In genomic region chr2:740446-741293, GRCh38 we compare ENCODE assay signal across 8 cellular contexts.
DNase-seq lines count a peak whose midpoint lies in the region; ATAC-seq, FAIRE-seq and TF ChIP-seq lines count a peak whose summit lies in the region.

No MANE protein-coding gene starts in this region.

- H3K27me3 ChIP-seq in WERI-Rb-1 (ENCODE audit: insufficient read depth, low read depth, severe bottlenecking) (no peaks in the 10 kb centered on the region), layer of hippocampus (ENCODE audit: control insufficient read depth, insufficient read depth, low read length) (no peaks in the 10 kb centered on the region)

- no peaks in the 10 kb centered on the region for H3K36me3 ChIP-seq in WERI-Rb-1

- no peak for ATAC-seq in GM19035 (IDR thresholded peaks at IDR 0.05; ENCODE audit: unreplicated experiment)

- H3K9me3 ChIP-seq in WERI-Rb-1 (ENCODE audit: severe bottlenecking): no peaks in the 10 kb centered on the region

- FAIRE-seq in A204.1 (lab: Jason Lieb, UNC) (peak; percentile 99), GM19239 (lab: Jason Lieb, UNC) (peak; percentile 99)

- H3K27ac ChIP-seq in WERI-Rb-1 (peak overlapping the region; percentile 69), layer of hippocampus (ENCODE audit: low read depth, low read length) (peak overlapping the region; percentile 68)

- DNase-seq in GM19239 (ENCODE audit: insufficient read length, low spot score) (peak; percentile 59), NCI-H1417 (lab: John Stamatoyannopoulos, UW) (peak; percentile 87 to 100 (median 93)), WERI-Rb-1 (peak; percentile 99), dedifferentiated amniotic fluid mesenchymal stem cell (ENCODE audit: extremely low spot score) (peak; percentile 63)
- DNase-seq in stimulated activated CD4-positive, alpha-beta T cell treated with anti-CD3 and anti-CD28 coated beads, Interleukin-15, amount 100 ng/mL, for 24 hours: peak; percentile 76

- TF ChIP-seq CTCF in WERI-Rb-1 (IDR thresholded peaks at IDR 0.05; ENCODE audit: low read depth, low read length): no peak

- peak overlapping the region; percentile 87 for H3K4me3 ChIP-seq in WERI-Rb-1 (ENCODE audit: low read depth, low read length)
